In genomic region chr2:221573430-221574230, GRCh38 we compare ENCODE assay signal across 8 cellular contexts. TPM values are rescaled to one million over a fixed set of nuclear protein-coding genes. Genes with fewer than 3 reads are reported as not detected.
DNase-seq lines count a peak whose midpoint lies in the region; ATAC-seq and TF ChIP-seq lines count a peak whose summit lies in the region.

No MANE protein-coding gene starts in this region.

- no peak for DNase-seq in BJ (ENCODE audit: low read depth)
- DNase-seq in GM19240 (ENCODE audit: insufficient read length, low spot score), result peak; percentile 50
- peak; percentile 75 to 83 for DNase-seq in NCI-H524 (lab: John Stamatoyannopoulos, UW)
- DNase-seq in activated CD4-positive, alpha-beta T cell treated with anti-CD3 and anti-CD28 coated beads, Interleukin-2, amount 50 U/mL, for 48 hours, result peak; percentile 82 to 85
- peak; percentile 88 for DNase-seq in lower lobe of right lung
- peak; percentile 49 to 81 (median 62) for DNase-seq in stimulated activated CD4-positive, alpha-beta T cell treated with anti-CD3 and anti-CD28 coated beads, TNF-alpha, amount 100 ng/mL, for 1 hour (ENCODE audit: low read depth in 3 of 3, low spot score in 1 of 3)

- H3K27ac ChIP-seq in duodenal mucosa (ENCODE audit: low read depth, low read length) (peak overlapping the region; percentile 30), lower lobe of right lung (peak overlapping the region; percentile 77)

- H3K9ac ChIP-seq in duodenal mucosa (ENCODE audit: low read depth in 1 of 2, low read length in 2 of 2), result peak overlapping the region in 1 of 2 donors; percentile 10

- TF ChIP-seq CTCF in BJ (IDR thresholded peaks at IDR 0.05; ENCODE audit: insufficient read depth, low read depth, low read length) (peak; percentile 87), lower lobe of right lung (IDR thresholded peaks at IDR 0.05) (peak; percentile 97)

- H3K9me3 ChIP-seq in duodenal mucosa (ENCODE audit: control insufficient read depth in 1 of 2, low read length in 2 of 2) (no peaks in the 10 kb centered on the region), lower lobe of right lung (no peaks in the 10 kb centered on the region)

- H3K4me3 ChIP-seq in BJ (ENCODE audit: low read depth, low read length) (peak overlapping the region; percentile 75), duodenal mucosa (ENCODE audit: low read depth in 1 of 2, low read length in 2 of 2) (peak overlapping the region; percentile 73 to 82), lower lobe of right lung (peak overlapping the region; percentile 75)

- CTCF ChIA-PET in BJ (lab: Yijun Ruan, JAX), result interaction anchor here (0.6 to 2.7 kb wide), 33 partner anchors 9 to 1840 kb away, joined by 3 to 31 read pairs (median 3); no protein-coding TSS in a partner anchor

- H3K27me3 ChIP-seq in BJ (ENCODE audit: control insufficient read depth, insufficient read depth, low read length) (peaks cover 2% of the 10 kb centered on the region; the same call in 1 of the 2 replicates), duodenal mucosa (ENCODE audit: control insufficient read depth in 1 of 2, insufficient read depth in 2 of 2, low read length in 2 of 2) (peaks cover 16 to 47% of the 10 kb centered on the region in 2 donors), lower lobe of right lung (ENCODE audit: low read depth) (peaks cover 19% of the 10 kb centered on the region)

- intact Hi-C loops in lower lobe of right lung (cut with DNase I), result loop anchor here (10.0 kb wide), 1 partner anchor 889 kb away; no protein-coding TSS in a partner anchor

- H3K4me1 ChIP-seq in duodenal mucosa (ENCODE audit: control insufficient read depth in 1 of 2, insufficient read depth in 2 of 2, low read length in 2 of 2) (peaks cover 19 to 29% of the 10 kb centered on the region in 2 donors), lower lobe of right lung (peaks cover 26% of the 10 kb centered on the region)

- ATAC-seq in HG03432 (IDR thresholded peaks at IDR 0.05; ENCODE audit: unreplicated experiment) (peak; percentile 71), lower lobe of right lung (peak; percentile 86 to 89)

- POLR2A ChIA-PET in BJ (lab: Charles Lee), result no interaction called here

- H3K36me3 ChIP-seq in BJ (ENCODE audit: control insufficient read depth, insufficient read depth, low read length), result no peaks in the 10 kb centered on the region
- H3K36me3 ChIP-seq in duodenal mucosa (ENCODE audit: control insufficient read depth in 1 of 2, insufficient read depth in 2 of 2, low read length in 2 of 2), result no peaks in the 10 kb centered on the region
- no peaks in the 10 kb centered on the region for H3K36me3 ChIP-seq in lower lobe of right lung

RNA-seq across cellular contexts. Expression of gene EPHA4, which starts 1.5 kb away (rescaled TPM):
- polyA plus RNA-seq in BJ (2011; rRNA removed), result 57.2 and 63.2 TPM in 2 replicates
- 82.9 and 87.6 TPM in 2 replicates for polyA minus RNA-seq in BJ (2011; rRNA and poly(A)+ RNA removed)
- total RNA-seq in lower lobe of right lung, result 13.8 TPM
